ENCODE assay signal across 9 cellular contexts in genomic region chr1:9294440-9294773, GRCh38. TPM values are rescaled to one million over a fixed set of nuclear protein-coding genes. Genes with fewer than 3 reads are reported as not detected.
DNase-seq lines count a peak whose midpoint lies in the region; ATAC-seq and TF ChIP-seq lines count a peak whose summit lies in the region.
"Had no signal": no experiment of that assay in that cellular context is flagged by ENCODE, and none has a peak within 500 bp of the region (broad histone marks: within the 10 kb centered on the region; RNA-seq: fewer than 3 reads in every experiment).

No MANE protein-coding gene starts in this region.

- DNase-seq in GM23248, result peak; percentile 92
- DNase-seq in SK-N-MC (ENCODE audit: low read depth, low spot score), result no peak
- peak; percentile 81 to 90 for DNase-seq in foreskin fibroblast
- DNase-seq in stimulated activated CD4-positive, alpha-beta T cell treated with anti-CD3 and anti-CD28 coated beads, Interleukin-4, amount 100 ng/mL, for 24 hours, result peak; percentile 36
- DNase-seq in CD8-positive, alpha-beta memory T cell, result no peak
- no peak for DNase-seq in H7
- no peak for DNase-seq in D341Med (ENCODE audit: low spot score)
- DNase-seq: activated CD4-positive, alpha-beta T cell treated with anti-CD3 and anti-CD28 coated beads, Interleukin-2, amount 50 U/mL, for 1 hour had no signal

- H4K20me1 ChIP-seq in GM23248 (ENCODE audit: insufficient read depth), result no peaks in the 10 kb centered on the region; the same call in 1 of the 2 replicates

- peaks cover 29% of the 10 kb centered on the region for H3K4me1 ChIP-seq in GM23248 (ENCODE audit: insufficient read depth)
- peaks cover 25% of the 10 kb centered on the region for H3K4me1 ChIP-seq in CD8-positive, alpha-beta memory T cell (ENCODE audit: insufficient read depth, low read length)

- H3K27me3 ChIP-seq in GM23248 (replicated peaks; ENCODE audit: insufficient read depth), result no peaks in the 10 kb centered on the region
- no peaks in the 10 kb centered on the region for H3K27me3 ChIP-seq in CD8-positive, alpha-beta memory T cell (ENCODE audit: insufficient read depth, low read length, poor library complexity, severe bottlenecking)
- H3K27me3 ChIP-seq in H7 (ENCODE audit: control insufficient read depth, insufficient read depth, low read length), result peaks cover 18% of the 10 kb centered on the region

- H3K9me3 Mint-ChIP-seq in CD8-positive, alpha-beta memory T cell, result no peaks in the 10 kb centered on the region

- no peak for ATAC-seq in GM18517 (IDR thresholded peaks at IDR 0.05; ENCODE audit: unreplicated experiment)

- H3K9me3 ChIP-seq in GM23248 (ENCODE audit: low read depth) (no peaks in the 10 kb centered on the region), SK-N-MC (ENCODE audit: low read depth, low read length) (no peaks in the 10 kb centered on the region)
- no peaks in the 10 kb centered on the region for H3K9me3 ChIP-seq in CD8-positive, alpha-beta memory T cell (ENCODE audit: low read length)

- TF ChIP-seq CTCF in foreskin fibroblast (IDR thresholded peaks at IDR 0.05; ENCODE audit: low read depth, low read length), result no peak

- no peaks in the 10 kb centered on the region for H3K36me3 ChIP-seq in GM23248 (ENCODE audit: low read depth)
- H3K36me3 ChIP-seq in SK-N-MC (ENCODE audit: insufficient read depth, low read length), result no peaks in the 10 kb centered on the region
- H3K36me3 ChIP-seq in CD8-positive, alpha-beta memory T cell (ENCODE audit: insufficient read depth, low read length), result no peaks in the 10 kb centered on the region
- no peaks in the 10 kb centered on the region for H3K36me3 ChIP-seq in H7 (replicated peaks; ENCODE audit: control insufficient read depth, insufficient read depth, low read length)

- H3K9ac ChIP-seq in GM23248, result peak overlapping the region; percentile 87
- H3K9ac ChIP-seq in SK-N-MC (ENCODE audit: insufficient read length), result peak overlapping the region; percentile 69

- CTCF ChIA-PET in CD8-positive, alpha-beta memory T cell (lab: Charles Lee), result no interaction called here

- H3K4me2 ChIP-seq in GM23248 (ENCODE audit: unreplicated experiment), result peak overlapping the region; percentile 61

- POLR2A ChIA-PET in CD8-positive, alpha-beta memory T cell (lab: Charles Lee), result no interaction called here

- 3 to 4% methylated on average over 6 of the region's 6 CpGs for WGBS in GM23248 (ENCODE audit: low coverage in 1 of 2, low lambda C conversion rate in 2 of 2, missing lambda C conversion rate in 2 of 2), 2 experiments

- H3K36me3 Mint-ChIP-seq in CD8-positive, alpha-beta memory T cell, result no peaks in the 10 kb centered on the region

- H3K4me3 Mint-ChIP-seq in CD8-positive, alpha-beta memory T cell, result no peak overlapping the region

- H3K27ac ChIP-seq in GM23248, result peak overlapping the region; percentile 76
- H3K27ac ChIP-seq in SK-N-MC, result no peak overlapping the region
- no peak overlapping the region for H3K27ac ChIP-seq in CD8-positive, alpha-beta memory T cell (ENCODE audit: low read depth, low read length)

- H3K4me3 ChIP-seq in GM23248 (peak overlapping the region; percentile 87), SK-N-MC (peak overlapping the region; percentile 80), foreskin fibroblast (ENCODE audit: low read depth in 1 of 2, low read length in 2 of 2) (peak overlapping the region; percentile 86 to 92), H7 (ENCODE audit: insufficient read depth, low read depth, low read length) (no peak overlapping the region)
- no peak overlapping the region for H3K4me3 ChIP-seq in CD8-positive, alpha-beta memory T cell (ENCODE audit: low read length)

- no peak overlapping the region for H3K27ac Mint-ChIP-seq in CD8-positive, alpha-beta memory T cell

- H3F3A ChIP-seq in GM23248 (ENCODE audit: insufficient read depth), result peaks cover 24% of the 10 kb centered on the region

- H3K4me1 Mint-ChIP-seq in CD8-positive, alpha-beta memory T cell, result peaks cover 4 to 27% (median 13%) of the 10 kb centered on the region in 3 donors

- in situ Hi-C loops in GM23248 (cut with MboI), result no loop called here

- no peaks in the 10 kb centered on the region for H3K9me2 ChIP-seq in GM23248 (ENCODE audit: insufficient read depth)

- no peak overlapping the region for H2AFZ ChIP-seq in GM23248

- peaks cover 58% of the 10 kb centered on the region for H3K79me2 ChIP-seq in GM23248 (ENCODE audit: insufficient read depth)

- no peaks in the 10 kb centered on the region for H3K27me3 Mint-ChIP-seq in CD8-positive, alpha-beta memory T cell

RNA-seq across cellular contexts. Expression of gene SPSB1, which starts 1.7 kb away (rescaled TPM):
- 13.5 and 22.7 TPM in 2 replicates for total RNA-seq in GM23248 (2014; rRNA removed; shearing (Covaris generic))
- polyA plus RNA-seq in GM23248 (2016; fragmentation: Nextera tagmentation; extraction: Ambion mirVana), result 13.5 and 13.6 TPM in 2 replicates
- total RNA-seq in CD8-positive, alpha-beta memory T cell, result 1 to 10 TPM in 1 of 2 experiments, under 1 TPM in 1; 0.92 to 1.2 TPM
- polyA plus RNA-seq in CD8-positive, alpha-beta memory T cell, result 2.8 TPM
- total RNA-seq in H7 (2014; rRNA removed; shearing (Covaris generic)), result 4.2 and 6.5 TPM in 2 replicates

RNA-seq across cellular contexts. Expression of gene H6PD, which starts 59.8 kb away (rescaled TPM):
- total RNA-seq in GM23248 (2014; rRNA removed; shearing (Covaris generic)), result 29.6 and 31.4 TPM in 2 replicates
- 14.5 and 16.1 TPM in 2 replicates for polyA plus RNA-seq in GM23248 (2016; fragmentation: Nextera tagmentation; extraction: Ambion mirVana)
- total RNA-seq in CD8-positive, alpha-beta memory T cell, result 1 to 10 TPM; 7.8 to 7.9 TPM
- 11.6 TPM for polyA plus RNA-seq in CD8-positive, alpha-beta memory T cell
- total RNA-seq in H7 (2014; rRNA removed; shearing (Covaris generic)), result 13.9 and 20.2 TPM in 2 replicates

Comparison
In these comparisons a context has a peak if more than half of its experiments do, and no peak if none do; other contexts are left out.
1. DNase-seq: peak in GM23248 (single experiment), foreskin fibroblast (2 of 2) and stimulated activated CD4-positive, alpha-beta T cell treated with anti-CD3 and anti-CD28 coated beads, Interleukin-4, amount 100 ng/mL, for 24 hours (single experiment); none in SK-N-MC (single experiment), CD8-positive, alpha-beta memory T cell (0 of 5), H7 (single experiment) and D341Med (single experiment).
2. H3K4me3 ChIP-seq: peak in GM23248 (single experiment), SK-N-MC (single experiment) and foreskin fibroblast (2 of 2); none in CD8-positive, alpha-beta memory T cell (single experiment) and H7 (single experiment).